In genomic region chr12:106840217-106840616, GRCh38 we compare ENCODE assay signal across 7 cellular contexts.
DNase-seq lines count a peak whose midpoint lies in the region; ATAC-seq and TF ChIP-seq lines count a peak whose summit lies in the region.

No MANE protein-coding gene starts in this region.

- peak in 3 of 4 donors; percentile 38 to 59 (median 43) for ATAC-seq in heart left ventricle
- no peak for ATAC-seq in GM18907 (IDR thresholded peaks at IDR 0.05; ENCODE audit: unreplicated experiment)

- H3K4me1 ChIP-seq in heart left ventricle (peaks cover 5 to 45% (median 32%) of the 10 kb centered on the region in 12 donors), skeletal muscle tissue (ENCODE audit: control insufficient read depth in 3 of 3, insufficient read depth in 3 of 3, low read length in 3 of 3) (peaks cover 12 to 20% (median 15%) of the 10 kb centered on the region in 3 donors)

- no peak for TF ChIP-seq CTCF in heart left ventricle (IDR thresholded peaks at IDR 0.05)

- H3K9me3 ChIP-seq in heart left ventricle (no peaks in the 10 kb centered on the region), skeletal muscle tissue (ENCODE audit: control insufficient read depth in 3 of 3, low read length in 3 of 3) (no peaks in the 10 kb centered on the region)

- peaks cover 0 to 28% (median 26%) of the 10 kb centered on the region in 9 donors for H3K36me3 ChIP-seq in heart left ventricle
- H3K36me3 ChIP-seq in skeletal muscle tissue (ENCODE audit: control insufficient read depth in 3 of 3, insufficient read depth in 3 of 3, low read length in 3 of 3), result peaks cover 0 to 4% (median 4%) of the 10 kb centered on the region in 3 donors

- no peaks in the 10 kb centered on the region for H3K27me3 ChIP-seq in heart left ventricle
- H3K27me3 ChIP-seq in skeletal muscle tissue (ENCODE audit: control insufficient read depth in 3 of 3, insufficient read depth in 3 of 3, low read length in 3 of 3), result no peaks in the 10 kb centered on the region

- DNase-seq in HEK293T (ENCODE audit: extremely low spot score) (peak; percentile 41), RPMI7951 (ENCODE audit: low read depth) (peak; percentile 15), heart left ventricle (no peak), C1 segment of cervical spinal cord (lab: John Stamatoyannopoulos, UW) (no peak)
- DNase-seq in activated CD4-positive, alpha-beta T cell treated with anti-CD3 and anti-CD28 coated beads for 1 hour, result no peak

- WGBS in heart left ventricle, 4 donors, result 13 to 27% (median 16%) methylated on average over 2 of the region's 2 CpGs

- CTCF ChIA-PET in HEK293T (lab: Yijun Ruan, JAX), result interaction anchor here (1.2 to 2.3 kb wide), 2 partner anchors 78 to 482 kb away, joined by 3 to 8 read pairs; partner anchors contain the start of gene POLR3B

- TF ChIP-seq POLR2A in heart left ventricle (IDR thresholded peaks at IDR 0.05), result no peak

- peak overlapping the region in 10 of 12 donors; percentile 12 to 70 (median 58) for H3K27ac ChIP-seq in heart left ventricle
- peak overlapping the region; percentile 3 for H3K27ac ChIP-seq in skeletal muscle tissue (ENCODE audit: low read depth, low read length)

- H3K4me3 ChIP-seq in heart left ventricle (no peak overlapping the region), skeletal muscle tissue (ENCODE audit: low read length in 3 of 3) (no peak overlapping the region)

- POLR2A ChIA-PET in HEK293T (lab: Yijun Ruan, JAX), result interaction anchor here (0.6 to 1.3 kb wide), 2 partner anchors 65 to 482 kb away, joined by 3 to 5 read pairs; partner anchors contain the start of genes POLR3B and RIC8B

- peak overlapping the region in 1 of 3 donors; percentile 10 for H3K9ac ChIP-seq in skeletal muscle tissue (ENCODE audit: low read depth in 1 of 3, low read length in 3 of 3)

- intact Hi-C loops in heart left ventricle (cut with DNase I), result loop anchor here in 8 of 10 donors (2.0 to 10.0 kb wide), 8 partner anchors 65 to 528 kb away; partner anchors contain the start of gene RIC8B (in 4 of the 8)

TF ChIP-seq in HEK293T, 16 proteins besides CTCF, POLR2A, EP300 and RAD21:
- TF ChIP-seq PKNOX1 (IDR thresholded peaks at IDR 0.05) (peak; percentile 94), CTBP1 (IDR thresholded peaks at IDR 0.05; ENCODE audit: borderline replicate concordance) (no peak)
TF ChIP-seq in HEK293T: peak in this region for 1.

Comparison
In these comparisons a context has a peak if more than half of its experiments do, and no peak if none do; other contexts are left out.
1. DNase-seq: peak in HEK293T (single experiment) and RPMI7951 (single experiment); none in heart left ventricle (0 of 5), C1 segment of cervical spinal cord (0 of 14) and activated CD4-positive, alpha-beta T cell treated with anti-CD3 and anti-CD28 coated beads for 1 hour (single experiment).